Comparison of ENCODE assay signal across 21 cellular contexts in the genomic region with DNA sequence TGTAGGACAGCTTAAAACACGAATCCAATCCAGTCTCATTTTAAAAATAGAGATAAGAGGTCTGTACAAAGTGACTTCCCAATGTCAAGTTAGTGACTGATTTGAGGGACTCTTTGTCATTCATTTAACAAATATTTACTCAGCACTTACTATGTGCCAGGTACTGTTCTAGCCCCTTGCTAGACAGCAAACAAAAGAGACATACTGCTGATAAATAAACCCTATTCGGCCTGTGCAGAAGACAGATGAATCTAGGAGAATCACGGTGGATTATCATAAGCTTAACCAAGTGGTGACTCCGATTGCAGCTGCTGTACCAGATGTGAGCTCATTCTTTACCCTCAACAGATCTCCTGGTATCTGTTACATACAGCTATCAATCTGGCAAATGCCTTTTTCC. TPM values are rescaled to one million over a fixed set of nuclear protein-coding genes. Genes with fewer than 3 reads are reported as not detected.
DNase-seq lines count a peak whose midpoint lies in the region; ATAC-seq and TF ChIP-seq lines count a peak whose summit lies in the region.
"Had no signal": no experiment of that assay in that cellular context is flagged by ENCODE, and none has a peak within 500 bp of the region (broad histone marks: within the 10 kb centered on the region; RNA-seq: fewer than 3 reads in every experiment).

No MANE protein-coding gene starts in this region.

- no peaks in the 10 kb centered on the region for H3K27me3 ChIP-seq in OCI-LY1 (ENCODE audit: insufficient read depth, low read length)

- no peak overlapping the region for H3K4me2 ChIP-seq in OCI-LY1 (ENCODE audit: low read length)

- no peaks in the 10 kb centered on the region for H3K36me3 ChIP-seq in OCI-LY1 (ENCODE audit: insufficient read depth, low read length)

- peak overlapping the region; percentile 1 for H3K27ac ChIP-seq in OCI-LY1 (ENCODE audit: low read depth, low read length, poor library complexity, severe bottlenecking)
- H3K27ac ChIP-seq: epithelial cell of prostate, psoas muscle had no signal

- H3K4me3 ChIP-seq in OCI-LY1 (ENCODE audit: low read depth, low read length, poor library complexity, severe bottlenecking), result no peak overlapping the region
- H3K4me3 ChIP-seq: psoas muscle had no signal

- peaks cover 33% of the 10 kb centered on the region for H3K4me1 Mint-ChIP-seq in activated naive CD8-positive, alpha-beta T cell (ENCODE audit: low read depth)
- peaks cover 29% of the 10 kb centered on the region for H3K4me1 Mint-ChIP-seq in activated naive CD8-positive, alpha-beta T cell treated with anti-CD3 and anti-CD28 coated beads for 36 hours
- peaks cover 18% of the 10 kb centered on the region for H3K4me1 Mint-ChIP-seq in memory B cell
- peaks cover 33% of the 10 kb centered on the region for H3K4me1 Mint-ChIP-seq in activated CD4-positive, alpha-beta T cell treated with anti-CD3 and anti-CD28 coated beads, Interleukin-2, amount 10 ng/mL, durations not matched to agents 24 days and 14 days

- ATAC-seq in memory B cell (ENCODE audit: low read depth) (no peak), SK-N-SH treated with all-trans-retinoic acid at 6 μM for 48 hours (no peak)
- ATAC-seq: natural killer cell, psoas muscle had no signal

- no peaks in the 10 kb centered on the region for H4K20me1 ChIP-seq in OCI-LY1 (ENCODE audit: insufficient read depth, low read length)

- intact Hi-C loops in activated CD4-positive, alpha-beta T cell treated with anti-CD3 and anti-CD28 coated beads, Interleukin-2, amount 10 ng/mL, durations not matched to agents 24 days and 14 days (cut with micrococcal nuclease), result no loop called here

- no peaks in the 10 kb centered on the region for H3K9me3 ChIP-seq in OCI-LY1 (ENCODE audit: low read length)
- H3K9me3 ChIP-seq: psoas muscle had no signal

- H3K79me2 ChIP-seq in OCI-LY1 (ENCODE audit: insufficient read depth, low read length), result peaks cover 22% of the 10 kb centered on the region

- H3K4me1 ChIP-seq in OCI-LY1 (ENCODE audit: insufficient read depth, low read length, severe bottlenecking), result peaks cover 45% of the 10 kb centered on the region

- H3K27me3 Mint-ChIP-seq in activated naive CD8-positive, alpha-beta T cell, result no peaks in the 10 kb centered on the region
- H3K27me3 Mint-ChIP-seq in activated naive CD8-positive, alpha-beta T cell treated with anti-CD3 and anti-CD28 coated beads for 36 hours, result no peaks in the 10 kb centered on the region
- no peaks in the 10 kb centered on the region for H3K27me3 Mint-ChIP-seq in memory B cell
- no peaks in the 10 kb centered on the region for H3K27me3 Mint-ChIP-seq in activated CD4-positive, alpha-beta T cell treated with anti-CD3 and anti-CD28 coated beads, Interleukin-2, amount 10 ng/mL, durations not matched to agents 24 days and 14 days

- no peaks in the 10 kb centered on the region for H3F3A ChIP-seq in OCI-LY1 (ENCODE audit: insufficient read depth, low read length)

- H3K4me3 Mint-ChIP-seq in activated naive CD8-positive, alpha-beta T cell, result no peak overlapping the region
- H3K4me3 Mint-ChIP-seq in activated naive CD8-positive, alpha-beta T cell treated with anti-CD3 and anti-CD28 coated beads for 36 hours, result no peak overlapping the region
- H3K4me3 Mint-ChIP-seq in memory B cell, result no peak overlapping the region
- H3K4me3 Mint-ChIP-seq in activated CD4-positive, alpha-beta T cell treated with anti-CD3 and anti-CD28 coated beads, Interleukin-2, amount 10 ng/mL, durations not matched to agents 24 days and 14 days, result no peak overlapping the region
- H3K4me3 Mint-ChIP-seq: natural killer cell had no signal

- no peak overlapping the region for H3K9ac ChIP-seq in OCI-LY1 (ENCODE audit: low read length)

- TF ChIP-seq CTCF in OCI-LY1 (IDR thresholded peaks at IDR 0.05; ENCODE audit: low read length), result no peak

- H3K9me3 Mint-ChIP-seq in activated naive CD8-positive, alpha-beta T cell (ENCODE audit: low read depth), result no peaks in the 10 kb centered on the region
- H3K9me3 Mint-ChIP-seq in activated naive CD8-positive, alpha-beta T cell treated with anti-CD3 and anti-CD28 coated beads for 36 hours, result no peaks in the 10 kb centered on the region
- H3K9me3 Mint-ChIP-seq in memory B cell, result no peaks in the 10 kb centered on the region
- H3K9me3 Mint-ChIP-seq in activated CD4-positive, alpha-beta T cell treated with anti-CD3 and anti-CD28 coated beads, Interleukin-2, amount 10 ng/mL, durations not matched to agents 24 days and 14 days, result peaks cover 5% of the 10 kb centered on the region
- H3K9me3 Mint-ChIP-seq: natural killer cell; T-helper 2 cell treated with Interferon-gamma antibody and Interleukin-4, amounts not matched to agents 5 μg/mL and 100 μg/mL, for 36 hours had no signal

- no peaks in the 10 kb centered on the region for H3K9me2 ChIP-seq in OCI-LY1 (ENCODE audit: low read depth, low read length)

- no peak for DNase-seq in activated naive CD8-positive, alpha-beta T cell treated with anti-CD3 and anti-CD28 coated beads for 36 hours
- DNase-seq in memory B cell (ENCODE audit: low spot score in 2 of 2), result no peak
- no peak for DNase-seq in hippocampal formation (lab: John Stamatoyannopoulos, UW)
- DNase-seq in NCI-H1436 (lab: John Stamatoyannopoulos, UW), result no peak
- DNase-seq in activated CD4-positive, alpha-beta T cell treated with anti-CD3 and anti-CD28 coated beads, Interleukin-2, amount 10 ng/mL, durations not matched to agents 24 days and 14 days, result no peak
- DNase-seq: activated effector memory CD4-positive, alpha-beta T cell treated with anti-CD3 and anti-CD28 coated beads, Interleukin-2, amount 50 U/mL, for 16 hours; dermis blood vessel endothelial cell; Karpas-422; natural killer cell; NCI-H1417 treated with DMSO at 0.1 percent for 48 hours; NCI-H226; psoas muscle; SIG-M5; stimulated activated CD4-positive, alpha-beta T cell treated with anti-CD3 and anti-CD28 coated beads, Interleukin-12 subunit alpha, Interleukin-12 subunit beta, amount 100 ng/mL, for 4 hours; stimulated activated naive CD4-positive, alpha-beta T cell treated with Interleukin-2 at 50 U/mL for 16 hours; trophoblast cell had no signal

- H2AFZ ChIP-seq in OCI-LY1 (ENCODE audit: low read length), result no peak overlapping the region

- H3K27ac Mint-ChIP-seq in activated naive CD8-positive, alpha-beta T cell, result peak overlapping the region; percentile 76
- no peak overlapping the region for H3K27ac Mint-ChIP-seq in activated naive CD8-positive, alpha-beta T cell treated with anti-CD3 and anti-CD28 coated beads for 36 hours
- peak overlapping the region; percentile 12 for H3K27ac Mint-ChIP-seq in memory B cell
- H3K27ac Mint-ChIP-seq in activated CD4-positive, alpha-beta T cell treated with anti-CD3 and anti-CD28 coated beads, Interleukin-2, amount 10 ng/mL, durations not matched to agents 24 days and 14 days, result no peak overlapping the region

- peaks cover 7% of the 10 kb centered on the region for H3K36me3 Mint-ChIP-seq in activated naive CD8-positive, alpha-beta T cell
- peaks cover 7% of the 10 kb centered on the region for H3K36me3 Mint-ChIP-seq in activated naive CD8-positive, alpha-beta T cell treated with anti-CD3 and anti-CD28 coated beads for 36 hours
- H3K36me3 Mint-ChIP-seq in memory B cell, result peaks cover 5% of the 10 kb centered on the region
- H3K36me3 Mint-ChIP-seq in activated CD4-positive, alpha-beta T cell treated with anti-CD3 and anti-CD28 coated beads, Interleukin-2, amount 10 ng/mL, durations not matched to agents 24 days and 14 days (ENCODE audit: low read depth), result peaks cover 16% of the 10 kb centered on the region
- H3K36me3 Mint-ChIP-seq: natural killer cell had no signal

TF ChIP-seq in SK-N-SH treated with all-trans-retinoic acid at 6 μM for 48 hours, 23 proteins besides CTCF, POLR2A, EP300 and RAD21 (continues in another document):
- TF ChIP-seq RARB (CRISPR knock-in tag; IDR thresholded peaks at IDR 0.05) (no peak), BACH2 (CRISPR knock-in tag; IDR thresholded peaks at IDR 0.05; ENCODE audit: borderline replicate concordance) (no peak), PPARA (CRISPR knock-in tag; IDR thresholded peaks at IDR 0.05; ENCODE audit: borderline replicate concordance) (no peak), ZNF70 (CRISPR knock-in tag; IDR thresholded peaks at IDR 0.05) (no peak), ISL1 (CRISPR knock-in tag; IDR thresholded peaks at IDR 0.05) (no peak), TCF4 (CRISPR knock-in tag; IDR thresholded peaks at IDR 0.05; ENCODE audit: borderline replicate concordance) (no peak), GLIS3 (CRISPR knock-in tag; IDR thresholded peaks at IDR 0.05) (no peak), OSR1 (CRISPR knock-in tag; IDR thresholded peaks at IDR 0.05) (no peak), ESRRG (CRISPR knock-in tag; IDR thresholded peaks at IDR 0.05) (no peak), TOX (CRISPR knock-in tag; IDR thresholded peaks at IDR 0.05; ENCODE audit: borderline replicate concordance) (no peak), CSDC2 (CRISPR knock-in tag; IDR thresholded peaks at IDR 0.05) (no peak), CREB5 (CRISPR knock-in tag; IDR thresholded peaks at IDR 0.05; ENCODE audit: low read depth) (no peak), ZNF565 (CRISPR knock-in tag; conservative IDR thresholded peaks at IDR 0.05; ENCODE audit: low read depth) (no peak)

RNA-seq across cellular contexts. Expression of gene ELF1, which starts 6.4 kb away (rescaled TPM):
- total RNA-seq in activated naive CD8-positive, alpha-beta T cell treated with anti-CD3 and anti-CD28 coated beads for 36 hours, result 10 to 100 TPM; 93.3 to 97.9 TPM
- total RNA-seq in activated CD4-positive, alpha-beta T cell treated with anti-CD3 and anti-CD28 coated beads, Interleukin-2, amount 10 ng/mL, durations not matched to agents 24 days and 14 days, result 65.0 and 65.8 TPM in 2 replicates

RNA-seq across cellular contexts. Expression of gene WBP4, which starts 35.8 kb away (rescaled TPM):
- 10 to 100 TPM; 15.9 to 16.7 TPM for total RNA-seq in activated naive CD8-positive, alpha-beta T cell treated with anti-CD3 and anti-CD28 coated beads for 36 hours
- total RNA-seq in activated CD4-positive, alpha-beta T cell treated with anti-CD3 and anti-CD28 coated beads, Interleukin-2, amount 10 ng/mL, durations not matched to agents 24 days and 14 days, result 13.3 and 14.1 TPM in 2 replicates

Comparison
In these comparisons a context has a peak if more than half of its experiments do, and no peak if none do; other contexts are left out.
1. H3K27ac Mint-ChIP-seq: peak in activated naive CD8-positive, alpha-beta T cell (single experiment) and memory B cell (single experiment); none in activated naive CD8-positive, alpha-beta T cell treated with anti-CD3 and anti-CD28 coated beads for 36 hours (single experiment) and activated CD4-positive, alpha-beta T cell treated with anti-CD3 and anti-CD28 coated beads, Interleukin-2, amount 10 ng/mL, durations not matched to agents 24 days and 14 days (single experiment).